ENCODE assay signal across 8 cellular contexts in genomic region chr14:21382886-21383847, GRCh38. TPM values are rescaled to one million over a fixed set of nuclear protein-coding genes. Genes with fewer than 3 reads are reported as not detected.
DNase-seq lines count a peak whose midpoint lies in the region; ATAC-seq, FAIRE-seq and TF ChIP-seq lines count a peak whose summit lies in the region.

No MANE protein-coding gene starts in this region.

- H3K4me3 Mint-ChIP-seq in T-helper 2 cell treated with Interferon-gamma antibody and Interleukin-4, amounts not matched to agents 5 μg/mL and 100 μg/mL, for 36 hours = peak overlapping the region; percentile 98
- peak overlapping the region; percentile 96 for H3K4me3 Mint-ChIP-seq in astrocyte (ENCODE audit: unreplicated experiment)

- H3K4me1 Mint-ChIP-seq in T-helper 2 cell treated with Interferon-gamma antibody and Interleukin-4, amounts not matched to agents 5 μg/mL and 100 μg/mL, for 36 hours (ENCODE audit: low read depth) = peaks cover 33% of the 10 kb centered on the region
- peaks cover 12% of the 10 kb centered on the region for H3K4me1 Mint-ChIP-seq in astrocyte (ENCODE audit: low read depth, unreplicated experiment)

- no peaks in the 10 kb centered on the region for H3K9me3 Mint-ChIP-seq in T-helper 2 cell treated with Interferon-gamma antibody and Interleukin-4, amounts not matched to agents 5 μg/mL and 100 μg/mL, for 36 hours
- no peaks in the 10 kb centered on the region for H3K9me3 Mint-ChIP-seq in astrocyte (ENCODE audit: unreplicated experiment)

- H4K20me1 ChIP-seq in MM.1S (ENCODE audit: insufficient read depth, low read length) = no peaks in the 10 kb centered on the region
- H4K20me1 ChIP-seq in astrocyte (ENCODE audit: insufficient read depth, low read length) = peaks cover 37% of the 10 kb centered on the region

- DNase-seq in A172 (ENCODE audit: low spot score) (peak; percentile 25), MM.1S (peak; percentile 26), astrocyte (ENCODE audit: low read depth) (peak; percentile 54), iPS DF 6.9 (ENCODE audit: low read depth, low spot score) (no peak), skeletal muscle cell (ENCODE audit: low read depth) (peak; percentile 13), NCI-H1436 (lab: John Stamatoyannopoulos, UW) (no peak)
- peak; percentile 53 for DNase-seq in T-helper 2 cell treated with Interferon-gamma antibody and Interleukin-4, amounts not matched to agents 5 μg/mL and 100 μg/mL, for 36 hours (ENCODE audit: low spot score)

- H3K36me3 Mint-ChIP-seq in T-helper 2 cell treated with Interferon-gamma antibody and Interleukin-4, amounts not matched to agents 5 μg/mL and 100 μg/mL, for 36 hours (ENCODE audit: low read depth) = peaks cover 33% of the 10 kb centered on the region
- H3K36me3 Mint-ChIP-seq in astrocyte (ENCODE audit: low read depth, unreplicated experiment) = peaks cover 13% of the 10 kb centered on the region

- TF ChIP-seq CTCF in MM.1S (IDR thresholded peaks at IDR 0.05; ENCODE audit: low read length) = no peak
- no peak for TF ChIP-seq CTCF in astrocyte (IDR thresholded peaks at IDR 0.05; ENCODE audit: insufficient read depth, low read depth, low read length)

- peak overlapping the region; percentile 87 for H3K4me3 ChIP-seq in MM.1S (ENCODE audit: low read length)
- peak overlapping the region; percentile 98 for H3K4me3 ChIP-seq in astrocyte (ENCODE audit: insufficient read depth, low read depth, low read length)
- peak overlapping the region; percentile 100 for H3K4me3 ChIP-seq in iPS DF 6.9 (ENCODE audit: low read length)
- peak overlapping the region; percentile 94 for H3K4me3 ChIP-seq in skeletal muscle cell (ENCODE audit: low read depth, low read length)

- H3K27me3 ChIP-seq in MM.1S (replicated peaks; ENCODE audit: insufficient read depth, low read length) = no peaks in the 10 kb centered on the region
- H3K27me3 ChIP-seq in astrocyte (ENCODE audit: insufficient read depth, low read length) = no peaks in the 10 kb centered on the region
- no peaks in the 10 kb centered on the region for H3K27me3 ChIP-seq in iPS DF 6.9 (ENCODE audit: control insufficient read depth, insufficient read depth, low read length)

- peaks cover 55% of the 10 kb centered on the region for H3K79me2 ChIP-seq in MM.1S (ENCODE audit: low read length)
- H3K79me2 ChIP-seq in astrocyte (ENCODE audit: insufficient read depth, low read length) = peaks cover 60% of the 10 kb centered on the region

- H3K9ac ChIP-seq in MM.1S (ENCODE audit: low read length) (peak overlapping the region; percentile 88), astrocyte (ENCODE audit: low read length) (peak overlapping the region; percentile 98)

- ATAC-seq in GM18867 (IDR thresholded peaks at IDR 0.05; ENCODE audit: unreplicated experiment) = peak; percentile 30

- no peaks in the 10 kb centered on the region for H3K9me2 ChIP-seq in MM.1S (replicated peaks; ENCODE audit: insufficient read depth, low read length)

- no peak overlapping the region for H2AFZ ChIP-seq in MM.1S (ENCODE audit: low read length)
- peak overlapping the region; percentile 61 for H2AFZ ChIP-seq in astrocyte (ENCODE audit: low read depth, low read length)

- no peaks in the 10 kb centered on the region for H3K9me3 ChIP-seq in MM.1S (replicated peaks; ENCODE audit: insufficient read depth, low read length)
- H3K9me3 ChIP-seq in astrocyte (ENCODE audit: insufficient read depth, low read depth, low read length) = no peaks in the 10 kb centered on the region
- no peaks in the 10 kb centered on the region for H3K9me3 ChIP-seq in iPS DF 6.9 (ENCODE audit: control insufficient read depth, insufficient read depth, low read length)

- peak overlapping the region; percentile 99 for H3K27ac Mint-ChIP-seq in T-helper 2 cell treated with Interferon-gamma antibody and Interleukin-4, amounts not matched to agents 5 μg/mL and 100 μg/mL, for 36 hours
- H3K27ac Mint-ChIP-seq in astrocyte (ENCODE audit: unreplicated experiment) = peak overlapping the region; percentile 99

- H3K27me3 Mint-ChIP-seq in T-helper 2 cell treated with Interferon-gamma antibody and Interleukin-4, amounts not matched to agents 5 μg/mL and 100 μg/mL, for 36 hours (ENCODE audit: low read depth) = no peaks in the 10 kb centered on the region
- H3K27me3 Mint-ChIP-seq in astrocyte (ENCODE audit: low read depth, unreplicated experiment) = no peaks in the 10 kb centered on the region

- no CpG with 5 or more reads among the region's 39 CpGs for WGBS in iPS DF 6.9 (ENCODE audit: insufficient coverage, insufficient read length)

- H3K4me2 ChIP-seq in MM.1S (ENCODE audit: low read depth, low read length) (peak overlapping the region; percentile 84; the same call in 1 of the 2 replicates), astrocyte (ENCODE audit: low read length) (peak overlapping the region; percentile 98)

- peak overlapping the region; percentile 88 for H3K27ac ChIP-seq in MM.1S (ENCODE audit: low read length)
- peak overlapping the region; percentile 95 for H3K27ac ChIP-seq in astrocyte (ENCODE audit: low read depth, low read length)
- H3K27ac ChIP-seq in iPS DF 6.9 (ENCODE audit: low read length) = no peak overlapping the region

- peaks cover 21% of the 10 kb centered on the region for H3F3A ChIP-seq in MM.1S (ENCODE audit: insufficient read depth, low read length)

- H3K36me3 ChIP-seq in MM.1S (replicated peaks; ENCODE audit: insufficient read depth, low read length) (no peaks in the 10 kb centered on the region; the same call in 1 of the 2 replicates), astrocyte (ENCODE audit: insufficient read depth, low read length) (no peaks in the 10 kb centered on the region), iPS DF 6.9 (ENCODE audit: control insufficient read depth, insufficient read depth, low read length) (no peaks in the 10 kb centered on the region; the same call in 1 of the 2 replicates)

- H3K4me1 ChIP-seq in MM.1S (ENCODE audit: low read length) (peaks cover 10% of the 10 kb centered on the region; the same call in 1 of the 2 replicates), astrocyte (ENCODE audit: insufficient read depth, low read length) (peaks cover 15% of the 10 kb centered on the region), iPS DF 6.9 (ENCODE audit: control insufficient read depth, insufficient read depth, low read length) (no peaks in the 10 kb centered on the region; the same call in 1 of the 2 replicates)

- FAIRE-seq in astrocyte (lab: Jason Lieb, UNC) = no peak

RNA-seq across cellular contexts. Expression of gene SUPT16H, which starts 0.7 kb away (rescaled TPM):
- 77.8 and 84.0 TPM in 2 replicates for total RNA-seq in A172 (2014; rRNA removed; shearing (Covaris generic))
- 65.7 and 74.3 TPM in 2 replicates for total RNA-seq in astrocyte

Comparison
In these comparisons a context has a peak if more than half of its experiments do, and no peak if none do; other contexts are left out.
1. DNase-seq: peak in A172 (single experiment), MM.1S (single experiment), T-helper 2 cell treated with Interferon-gamma antibody and Interleukin-4, amounts not matched to agents 5 μg/mL and 100 μg/mL, for 36 hours (single experiment), astrocyte (single experiment) and skeletal muscle cell (single experiment); none in iPS DF 6.9 (single experiment) and NCI-H1436 (single experiment).
2. Peak in every context shown above with its lines, with median percentiles within 50 percentile points of each other: H3K4me3 ChIP-seq.